8 cellular contexts compared by ENCODE assay signal in the genomic region with DNA sequence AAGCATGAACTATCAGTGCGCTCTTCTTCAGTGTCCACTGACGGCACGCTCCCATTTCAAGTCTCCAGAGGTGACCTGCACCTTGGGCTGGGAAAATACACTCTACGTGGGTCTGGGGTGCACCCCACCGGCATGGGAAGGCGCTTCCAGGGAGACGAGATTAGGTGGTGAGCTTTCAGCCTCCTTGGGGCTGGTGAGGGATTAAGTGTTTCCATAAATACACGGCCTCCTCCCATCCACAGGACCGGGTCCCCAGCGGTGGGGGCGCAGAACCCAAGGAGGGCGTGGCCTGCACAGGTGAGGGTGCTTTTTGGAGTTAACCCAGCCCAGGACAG. TPM values are rescaled to one million over a fixed set of nuclear protein-coding genes. Genes with fewer than 3 reads are reported as not detected.
DNase-seq lines count a peak whose midpoint lies in the region; ATAC-seq, FAIRE-seq and TF ChIP-seq lines count a peak whose summit lies in the region.

No MANE protein-coding gene starts in this region.

- no peaks in the 10 kb centered on the region for H3K36me3 ChIP-seq in CD8-positive, alpha-beta T cell (ENCODE audit: insufficient read depth, low read length)
- H3K36me3 ChIP-seq in Karpas-422 (ENCODE audit: insufficient read depth, low read length) (no peaks in the 10 kb centered on the region), endothelial cell of umbilical vein (ENCODE audit: control insufficient read depth in 2 of 2, extremely low read depth in 1 of 2, insufficient read depth in 2 of 2, low read length in 2 of 2) (no peaks in the 10 kb centered on the region), trophoblast cell (ENCODE audit: control insufficient read depth in 1 of 2, insufficient read depth in 2 of 2, low read length in 2 of 2) (no peaks in the 10 kb centered on the region)

- H3K4me2 ChIP-seq in Karpas-422 (ENCODE audit: low read depth, low read length, poor library complexity, severe bottlenecking) (peak overlapping the region; percentile 76), endothelial cell of umbilical vein (ENCODE audit: insufficient read depth, low read length) (peak overlapping the region; percentile 23), trophoblast cell (ENCODE audit: low read length) (peak overlapping the region; percentile 90)

- H3K9me1 ChIP-seq in endothelial cell of umbilical vein (replicated peaks; ENCODE audit: control insufficient read depth, extremely low read depth, insufficient read depth, low read length), result no peaks in the 10 kb centered on the region

- H2BK120ac ChIP-seq in trophoblast cell (ENCODE audit: insufficient read depth, low read length, poor library complexity), result peak overlapping the region; percentile 14

- peaks cover 8% of the 10 kb centered on the region for H3K4me1 Mint-ChIP-seq in CD8-positive, alpha-beta T cell (ENCODE audit: low read depth)

- intact Hi-C loops in CD8-positive, alpha-beta T cell (cut with DNase I, micrococcal nuclease), result loop anchor here in 1 of 2 experiments (2.0 kb wide), 1 partner anchor 15 kb away; no protein-coding TSS in a partner anchor
- intact Hi-C loops in endothelial cell of umbilical vein (cut with micrococcal nuclease), result loop anchor here (1.0 to 2.0 kb wide), 3 partner anchors 19 to 61 kb away; a partner anchor contains a TSS

- H3K23ac ChIP-seq in trophoblast cell (ENCODE audit: low read length), result no peak overlapping the region

- no peak for TF ChIP-seq CTCF in CD8-positive, alpha-beta T cell (IDR thresholded peaks at IDR 0.05)
- TF ChIP-seq CTCF in endothelial cell of umbilical vein (IDR thresholded peaks at IDR 0.05; ENCODE audit: extremely low read depth in 1 of 2, insufficient read depth in 1 of 2, low read depth in 1 of 2, low read length in 2 of 2), result no peak

- H2AK5ac ChIP-seq in trophoblast cell (ENCODE audit: low read length), result no peak overlapping the region

- CTCF ChIA-PET in CD8-positive, alpha-beta T cell (lab: Charles Lee), result interaction anchor here (0.8 to 1.2 kb wide), 2 partner anchors 10 to 70 kb away, joined by 3 read pairs; no protein-coding TSS in a partner anchor
- CTCF ChIA-PET in endothelial cell of umbilical vein (lab: Charles Lee), result interaction anchor here (0.8 to 1.1 kb wide), 2 partner anchors 34 to 74 kb away, joined by 3 read pairs; no protein-coding TSS in a partner anchor

- no peaks in the 10 kb centered on the region for H3K9me3 Mint-ChIP-seq in CD8-positive, alpha-beta T cell

- no CpG with 5 or more reads among the region's 12 CpGs for WGBS in trophoblast cell (ENCODE audit: extremely low coverage, insufficient coverage, insufficient read length)

- ATAC-seq in CD8-positive, alpha-beta T cell, result no peak
- ATAC-seq in HG02642 (IDR thresholded peaks at IDR 0.05; ENCODE audit: poor library complexity, unreplicated experiment), result no peak

- no peak overlapping the region for H4K12ac ChIP-seq in trophoblast cell (ENCODE audit: low read depth, low read length)

- H3K9me2 ChIP-seq in Karpas-422 (replicated peaks; ENCODE audit: insufficient read depth, low read length), result no peaks in the 10 kb centered on the region

- dilution Hi-C loops in endothelial cell of umbilical vein (cut with MboI; ENCODE audit: extremely low pct_ligation_motif_present, low sequenced_read_pairs), result no loop called here

- POLR2A ChIA-PET in CD8-positive, alpha-beta T cell (lab: Charles Lee), result interaction anchor here (1.0 kb wide), 1 partner anchor 14 kb away, joined by 3 read pairs; no protein-coding TSS in a partner anchor
- POLR2A ChIA-PET in endothelial cell of umbilical vein (lab: Charles Lee), result no interaction called here

- H3K27me3 ChIP-seq in CD8-positive, alpha-beta T cell (ENCODE audit: insufficient read depth, low read length), result peaks cover 4% of the 10 kb centered on the region
- H3K27me3 ChIP-seq in Karpas-422 (ENCODE audit: low read length) (no peaks in the 10 kb centered on the region), endothelial cell of umbilical vein (ENCODE audit: control insufficient read depth in 2 of 2, insufficient read depth in 2 of 2, low read length in 2 of 2) (no peaks in the 10 kb centered on the region), trophoblast cell (ENCODE audit: insufficient read depth, low read length) (peaks cover 5% of the 10 kb centered on the region)

- no peak for DNase-seq in CD8-positive, alpha-beta T cell
- DNase-seq in Karpas-422 (no peak), endothelial cell of umbilical vein (ENCODE audit: low read depth, low spot score) (no peak), trophoblast cell (no peak), GM12892 (ENCODE audit: insufficient read length) (no peak), UCSD-AML1 (lab: John Stamatoyannopoulos, UW; ENCODE audit: unreplicated experiment) (no peak)
- DNase-seq in effector CD8-positive, alpha-beta T cell (lab: John Stamatoyannopoulos, UW), result no peak

- H4K91ac ChIP-seq in trophoblast cell (ENCODE audit: low read depth, low read length), result peak overlapping the region; percentile 22

- TF ChIP-seq POLR2A in endothelial cell of umbilical vein (IDR thresholded peaks at IDR 0.05; ENCODE audit: low read depth, low read length), result no peak
- TF ChIP-seq POLR2A in GM12892 (IDR thresholded peaks at IDR 0.05; ENCODE audit: low read depth, low read length), result no peak

- H4K20me1 ChIP-seq in Karpas-422 (ENCODE audit: insufficient read depth, low read depth, low read length) (peaks cover 23% of the 10 kb centered on the region; the same call in 1 of the 2 replicates), endothelial cell of umbilical vein (replicated peaks; ENCODE audit: control insufficient read depth, extremely low read depth, insufficient read depth, low read length) (no peaks in the 10 kb centered on the region)

- H3K4me1 ChIP-seq in CD8-positive, alpha-beta T cell (ENCODE audit: insufficient read depth, low read length), result peaks cover 14% of the 10 kb centered on the region
- H3K4me1 ChIP-seq in Karpas-422 (ENCODE audit: low read length), result peaks cover 65% of the 10 kb centered on the region
- peaks cover 28% of the 10 kb centered on the region for H3K4me1 ChIP-seq in endothelial cell of umbilical vein (ENCODE audit: control insufficient read depth, extremely low read depth, insufficient read depth, low read length)
- H3K4me1 ChIP-seq in trophoblast cell (ENCODE audit: control insufficient read depth in 1 of 2, insufficient read depth in 2 of 2, low read length in 2 of 2), result peaks cover 11 to 31% of the 10 kb centered on the region in 2 experiments

- no peak overlapping the region for H3K4ac ChIP-seq in trophoblast cell (ENCODE audit: low read depth, low read length)

- no TSS peak for BruUV-seq in endothelial cell of umbilical vein (replicated peaks; lab: Mats Ljungman, UMichigan)

- H4K8ac ChIP-seq in trophoblast cell (ENCODE audit: low read depth, low read length), result peak overlapping the region; percentile 5

- peak overlapping the region; percentile 85 for H3K4me3 Mint-ChIP-seq in CD8-positive, alpha-beta T cell

- H3K14ac ChIP-seq in trophoblast cell (ENCODE audit: low read length), result no peak overlapping the region

- H3K79me2 ChIP-seq in Karpas-422 (ENCODE audit: low read length), result no peaks in the 10 kb centered on the region
- H3K79me2 ChIP-seq in endothelial cell of umbilical vein (ENCODE audit: control insufficient read depth, insufficient read depth, low read length), result peaks cover 47% of the 10 kb centered on the region
- peaks cover 3% of the 10 kb centered on the region for H3K79me2 ChIP-seq in trophoblast cell (ENCODE audit: control insufficient read depth, insufficient read depth, low read length, poor library complexity)

- FAIRE-seq in endothelial cell of umbilical vein (lab: Jason Lieb, UNC), result no peak
- FAIRE-seq in GM12892 (lab: Jason Lieb, UNC), result no peak

- no peaks in the 10 kb centered on the region for H3K9me3 ChIP-seq in CD8-positive, alpha-beta T cell (ENCODE audit: low read length)
- H3K9me3 ChIP-seq in Karpas-422 (ENCODE audit: low read length) (no peaks in the 10 kb centered on the region), endothelial cell of umbilical vein (replicated peaks; ENCODE audit: control insufficient read depth, insufficient read depth, low read length) (no peaks in the 10 kb centered on the region), trophoblast cell (ENCODE audit: insufficient read depth, low read depth, low read length) (peaks cover 5% of the 10 kb centered on the region)

- no peaks in the 10 kb centered on the region for H3K36me3 Mint-ChIP-seq in CD8-positive, alpha-beta T cell

- H3K18ac ChIP-seq in trophoblast cell (ENCODE audit: low read length), result peak overlapping the region; percentile 6

- no peak overlapping the region for H3K9ac ChIP-seq in Karpas-422 (ENCODE audit: low read length)
- no peak overlapping the region for H3K9ac ChIP-seq in endothelial cell of umbilical vein (replicated peaks; ENCODE audit: extremely low read depth, insufficient read depth, low read length)
- peak overlapping the region; percentile 43 for H3K9ac ChIP-seq in trophoblast cell (ENCODE audit: low read length)

- no peak overlapping the region for H3K27ac Mint-ChIP-seq in CD8-positive, alpha-beta T cell

- no peak overlapping the region for H2AFZ ChIP-seq in Karpas-422 (ENCODE audit: low read length)
- no peak overlapping the region for H2AFZ ChIP-seq in endothelial cell of umbilical vein (ENCODE audit: low read depth, low read length)
- no peak overlapping the region for H2AFZ ChIP-seq in trophoblast cell (ENCODE audit: insufficient read depth, low read length, poor library complexity)

- H3K27me3 Mint-ChIP-seq in CD8-positive, alpha-beta T cell (ENCODE audit: low read depth), result peaks cover 7% of the 10 kb centered on the region

- H3K4me3 ChIP-seq in CD8-positive, alpha-beta T cell (ENCODE audit: low read depth, low read length), result no peak overlapping the region
- H3K4me3 ChIP-seq in Karpas-422 (ENCODE audit: low read length) (peak overlapping the region; percentile 62; the same call in 1 of the 2 replicates), endothelial cell of umbilical vein (replicated peaks in 1 of 3; ENCODE audit: insufficient read depth in 1 of 3, low read depth in 1 of 3, low read length in 3 of 3) (peak overlapping the region in 2 of 3 experiments; percentile 20 to 49), trophoblast cell (ENCODE audit: low read depth, low read length) (peak overlapping the region; percentile 64)

- no peak overlapping the region for H3K27ac ChIP-seq in CD8-positive, alpha-beta T cell (ENCODE audit: low read depth, low read length)
- H3K27ac ChIP-seq in Karpas-422 (ENCODE audit: low read length) (no peak overlapping the region), endothelial cell of umbilical vein (ENCODE audit: insufficient read depth, low read depth, low read length) (no peak overlapping the region), trophoblast cell (ENCODE audit: low read depth, low read length) (peak overlapping the region; percentile 11)

- H2BK5ac ChIP-seq in trophoblast cell (ENCODE audit: low read depth, low read length, poor library complexity), result no peak overlapping the region

- H2BK12ac ChIP-seq in trophoblast cell (ENCODE audit: low read length), result no peak overlapping the region

- H3K79me1 ChIP-seq in trophoblast cell (ENCODE audit: low read length), result peaks cover 10% of the 10 kb centered on the region

RNA-seq across cellular contexts. Expression of a gene that starts 1.2 kb away (rescaled TPM):
- 1 to 10 TPM; 2.3 to 3.5 TPM for total RNA-seq in CD8-positive, alpha-beta T cell
- 13.3 and 24.5 TPM in 2 replicates for total RNA-seq in Karpas-422 (2014; rRNA removed; shearing (Covaris generic); ENCODE audit: low replicate concordance)
- total RNA-seq in endothelial cell of umbilical vein, result 30.9 and 38.7 TPM in 2 replicates
- polyA plus RNA-seq in endothelial cell of umbilical vein, result 12.1 and 15.3 TPM in 2 replicates
- polyA plus RNA-seq in endothelial cell of umbilical vein (2011; cell fraction: cytosol; rRNA removed), result 11.9 and 15.8 TPM in 2 replicates
- polyA plus RNA-seq in endothelial cell of umbilical vein (2011; cell fraction: nucleus; rRNA removed), result 7.4 and 7.7 TPM in 2 replicates
- polyA plus RNA-seq in endothelial cell of umbilical vein (2012), result 28.8 and 47.0 TPM in 2 replicates
- polyA minus RNA-seq in endothelial cell of umbilical vein, result 1.4 and 2.4 TPM in 2 replicates
- 6.0 TPM for polyA minus RNA-seq in endothelial cell of umbilical vein (2011; cell fraction: cytosol; rRNA and poly(A)+ RNA removed)
- polyA minus RNA-seq in endothelial cell of umbilical vein (2011; cell fraction: nucleus; rRNA and poly(A)+ RNA removed), result 2.3 and 2.4 TPM in 2 replicates
- 23.7 and 24.1 TPM in 2 replicates for polyA plus RNA-seq in trophoblast cell (2013)
- polyA plus RNA-seq in GM12892 (2012; ENCODE audit: missing spikeins), result 5.9 TPM

RNA-seq across cellular contexts. Expression of a gene that starts 49.7 kb away (rescaled TPM):
- 10 to 100 TPM; 56.0 to 56.2 TPM for total RNA-seq in CD8-positive, alpha-beta T cell
- total RNA-seq in Karpas-422 (2014; rRNA removed; shearing (Covaris generic); ENCODE audit: low replicate concordance), result 24.2 and 76.8 TPM in 2 replicates
- 51.1 and 51.2 TPM in 2 replicates for total RNA-seq in endothelial cell of umbilical vein
- polyA plus RNA-seq in endothelial cell of umbilical vein, result 59.6 and 59.7 TPM in 2 replicates
- 44.6 and 47.9 TPM in 2 replicates for polyA plus RNA-seq in endothelial cell of umbilical vein (2011; cell fraction: cytosol; rRNA removed)
- polyA plus RNA-seq in endothelial cell of umbilical vein (2011; cell fraction: nucleus; rRNA removed), result 29.2 and 33.7 TPM in 2 replicates
- polyA plus RNA-seq in endothelial cell of umbilical vein (2012), result 30.7 and 33.4 TPM in 2 replicates
- 41.1 and 44.4 TPM in 2 replicates for polyA minus RNA-seq in endothelial cell of umbilical vein
- 55.3 TPM for polyA minus RNA-seq in endothelial cell of umbilical vein (2011; cell fraction: cytosol; rRNA and poly(A)+ RNA removed)
- polyA minus RNA-seq in endothelial cell of umbilical vein (2011; cell fraction: nucleus; rRNA and poly(A)+ RNA removed), result 20.3 and 30.4 TPM in 2 replicates
- 26.2 and 26.6 TPM in 2 replicates for polyA plus RNA-seq in trophoblast cell (2013)
- polyA plus RNA-seq in GM12892 (2012; ENCODE audit: missing spikeins), result 14.5 TPM

RNA-seq across cellular contexts. Expression of a gene that starts 49.8 kb away (rescaled TPM):
- 100 to 1,000 TPM; 876 to 878 TPM for total RNA-seq in CD8-positive, alpha-beta T cell
- 417 and 584 TPM in 2 replicates for total RNA-seq in Karpas-422 (2014; rRNA removed; shearing (Covaris generic); ENCODE audit: low replicate concordance)
- total RNA-seq in endothelial cell of umbilical vein, result 535 and 560 TPM in 2 replicates
- 795 and 953 TPM in 2 replicates for polyA plus RNA-seq in endothelial cell of umbilical vein
- polyA plus RNA-seq in endothelial cell of umbilical vein (2011; cell fraction: cytosol; rRNA removed), result 1,076 and 1,089 TPM in 2 replicates
- polyA plus RNA-seq in endothelial cell of umbilical vein (2011; cell fraction: nucleus; rRNA removed), result 416 and 432 TPM in 2 replicates
- polyA plus RNA-seq in endothelial cell of umbilical vein (2012), result 545 and 754 TPM in 2 replicates
- polyA minus RNA-seq in endothelial cell of umbilical vein, result 381 and 419 TPM in 2 replicates
- 233 TPM for polyA minus RNA-seq in endothelial cell of umbilical vein (2011; cell fraction: cytosol; rRNA and poly(A)+ RNA removed)
- polyA minus RNA-seq in endothelial cell of umbilical vein (2011; cell fraction: nucleus; rRNA and poly(A)+ RNA removed), result 44.8 and 51.5 TPM in 2 replicates
- polyA plus RNA-seq in trophoblast cell (2013), result 813 and 830 TPM in 2 replicates
- 895 TPM for polyA plus RNA-seq in GM12892 (2012; ENCODE audit: missing spikeins)

Comparison
In these comparisons a context has a peak if more than half of its experiments do, and no peak if none do; other contexts are left out.
1. H3K4me2 ChIP-seq: peak in every context shown above with its lines; median percentile 90 in trophoblast cell; 76 in Karpas-422; 23 in endothelial cell of umbilical vein.